ENCODE assay signal across 8 cellular contexts in genomic region chr6:130223508-130223907, GRCh38.
DNase-seq lines count a peak whose midpoint lies in the region; ATAC-seq lines count a peak whose summit lies in the region.

No MANE protein-coding gene starts in this region.

- DNase-seq in EL (peak; percentile 23), MV-4-11 (lab: John Stamatoyannopoulos, UW) (peak; percentile 61), NCI-H748 treated with DMSO at 0.1 percent for 48 hours (lab: John Stamatoyannopoulos, UW) (no peak), NCI-H2171 (lab: John Stamatoyannopoulos, UW) (no peak), NCI-H2081 (lab: John Stamatoyannopoulos, UW) (no peak)
- DNase-seq in activated T-helper 9 cell treated with anti-CD3 and anti-CD28 coated beads, Interleukin-2, amount 50 U/mL, for 16 hours (ENCODE audit: low read depth): peak; percentile 32
- DNase-seq in stimulated activated CD4-positive, alpha-beta T cell treated with anti-CD3 and anti-CD28 coated beads, Interleukin-4, amount 100 ng/mL, for 48 hours (ENCODE audit: low read depth in 2 of 2): peak; percentile 24 to 46

- peak; percentile 98 for ATAC-seq in GM21619 (IDR thresholded peaks at IDR 0.05; ENCODE audit: unreplicated experiment)

Comparison
In these comparisons a context has a peak if more than half of its experiments do, and no peak if none do; other contexts are left out.
1. DNase-seq: peak in EL (single experiment), MV-4-11 (single experiment), activated T-helper 9 cell treated with anti-CD3 and anti-CD28 coated beads, Interleukin-2, amount 50 U/mL, for 16 hours (single experiment) and stimulated activated CD4-positive, alpha-beta T cell treated with anti-CD3 and anti-CD28 coated beads, Interleukin-4, amount 100 ng/mL, for 48 hours (2 of 2); none in NCI-H748 treated with DMSO at 0.1 percent for 48 hours (single experiment), NCI-H2171 (single experiment) and NCI-H2081 (0 of 2).